ENCODE assay signal across 1 cellular context in genomic region chr1:150551784-150552691, GRCh38.
A peak's percentile ranks its signal among the peaks of the same experiment; 100 is the strongest.
TF ChIP-seq lines count a peak whose summit lies in the region.

No MANE protein-coding gene starts in this region.

TF ChIP-seq in K562, 482 proteins besides CTCF, POLR2A, EP300 and RAD21 (continued from another document):
- no peak for TF ChIP-seq IRF2 (CRISPR knock-in tag; IDR thresholded peaks at IDR 0.05)
- peak; percentile 94 for TF ChIP-seq EGR1 (conservative IDR thresholded peaks at IDR 0.05)
- no peak for TF ChIP-seq ZC3H11A (IDR thresholded peaks at IDR 0.05; ENCODE audit: low read depth, low read length)
- no peak for TF ChIP-seq HMGXB4 (CRISPR knock-in tag; IDR thresholded peaks at IDR 0.05)
- TF ChIP-seq ZBTB17 (CRISPR knock-in tag; IDR thresholded peaks at IDR 0.05): no peak
- TF ChIP-seq TCF15 (CRISPR knock-in tag; IDR thresholded peaks at IDR 0.05): no peak
- no peak for TF ChIP-seq NUFIP1 (IDR thresholded peaks at IDR 0.05; ENCODE audit: partially characterized antibody)
- TF ChIP-seq ELF4 (CRISPR knock-in tag; IDR thresholded peaks at IDR 0.05): no peak; the same call in 1 of the 2 replicates
- TF ChIP-seq, protein P1, sequence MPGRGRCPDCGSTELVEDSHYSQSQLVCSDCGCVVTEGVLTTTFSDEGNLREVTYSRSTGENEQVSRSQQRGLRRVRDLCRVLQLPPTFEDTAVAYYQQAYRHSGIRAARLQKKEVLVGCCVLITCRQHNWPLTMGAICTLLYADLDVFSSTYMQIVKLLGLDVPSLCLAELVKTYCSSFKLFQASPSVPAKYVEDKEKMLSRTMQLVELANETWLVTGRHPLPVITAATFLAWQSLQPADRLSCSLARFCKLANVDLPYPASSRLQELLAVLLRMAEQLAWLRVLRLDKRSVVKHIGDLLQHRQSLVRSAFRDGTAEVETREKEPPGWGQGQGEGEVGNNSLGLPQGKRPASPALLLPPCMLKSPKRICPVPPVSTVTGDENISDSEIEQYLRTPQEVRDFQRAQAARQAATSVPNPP (IDR thresholded peaks at IDR 0.05; ENCODE audit: borderline replicate concordance, insufficient read depth, insufficient read length): no peak
- no peak for TF ChIP-seq POLR3A (IDR thresholded peaks at IDR 0.05; ENCODE audit: borderline replicate concordance, extremely low read depth, insufficient read depth, insufficient read length)
- TF ChIP-seq DMBX1 (CRISPR knock-in tag; IDR thresholded peaks at IDR 0.05; ENCODE audit: borderline replicate concordance): peak; percentile 49; the same call in 1 of the 2 replicates
- no peak for TF ChIP-seq SMARCB1 (IDR thresholded peaks at IDR 0.05; ENCODE audit: insufficient read length, low read depth)
- no peak; the same call in 1 of the 2 replicates for TF ChIP-seq C11orf30 (IDR thresholded peaks at IDR 0.05; ENCODE audit: low read depth)
- TF ChIP-seq ZNF239 (CRISPR knock-in tag; IDR thresholded peaks at IDR 0.05): no peak
- TF ChIP-seq, protein P2, sequence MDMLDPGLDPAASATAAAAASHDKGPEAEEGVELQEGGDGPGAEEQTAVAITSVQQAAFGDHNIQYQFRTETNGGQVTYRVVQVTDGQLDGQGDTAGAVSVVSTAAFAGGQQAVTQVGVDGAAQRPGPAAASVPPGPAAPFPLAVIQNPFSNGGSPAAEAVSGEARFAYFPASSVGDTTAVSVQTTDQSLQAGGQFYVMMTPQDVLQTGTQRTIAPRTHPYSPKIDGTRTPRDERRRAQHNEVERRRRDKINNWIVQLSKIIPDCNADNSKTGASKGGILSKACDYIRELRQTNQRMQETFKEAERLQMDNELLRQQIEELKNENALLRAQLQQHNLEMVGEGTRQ (CRISPR knock-in tag; IDR thresholded peaks at IDR 0.05): no peak
- TF ChIP-seq NFRKB (IDR thresholded peaks at IDR 0.05; ENCODE audit: low read depth): no peak
- TF ChIP-seq, protein P3, sequence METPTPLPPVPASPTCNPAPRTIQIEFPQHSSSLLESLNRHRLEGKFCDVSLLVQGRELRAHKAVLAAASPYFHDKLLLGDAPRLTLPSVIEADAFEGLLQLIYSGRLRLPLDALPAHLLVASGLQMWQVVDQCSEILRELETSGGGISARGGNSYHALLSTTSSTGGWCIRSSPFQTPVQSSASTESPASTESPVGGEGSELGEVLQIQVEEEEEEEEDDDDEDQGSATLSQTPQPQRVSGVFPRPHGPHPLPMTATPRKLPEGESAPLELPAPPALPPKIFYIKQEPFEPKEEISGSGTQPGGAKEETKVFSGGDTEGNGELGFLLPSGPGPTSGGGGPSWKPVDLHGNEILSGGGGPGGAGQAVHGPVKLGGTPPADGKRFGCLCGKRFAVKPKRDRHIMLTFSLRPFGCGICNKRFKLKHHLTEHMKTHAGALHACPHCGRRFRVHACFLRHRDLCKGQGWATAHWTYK (CRISPR knock-in tag; IDR thresholded peaks at IDR 0.05): no peak
- TF ChIP-seq ZNF583 (CRISPR knock-in tag; IDR thresholded peaks at IDR 0.05): no peak
- peak; percentile 83 to 90 for TF ChIP-seq MAZ (CRISPR knock-in tag; conservative IDR thresholded peaks at IDR 0.05 in 1 of 2, IDR thresholded peaks at IDR 0.05 in 1 of 2)
- no peak for TF ChIP-seq GTF2F1 (IDR thresholded peaks at IDR 0.05; ENCODE audit: low read depth, low read length)
- no peak for TF ChIP-seq ZNF766 (CRISPR knock-in tag; conservative IDR thresholded peaks at IDR 0.05)
- no peak for TF ChIP-seq ZNF444 (CRISPR knock-in tag; IDR thresholded peaks at IDR 0.05)
- no peak for TF ChIP-seq HDAC6 (IDR thresholded peaks at IDR 0.05; ENCODE audit: low read depth, low read length)
- TF ChIP-seq RNF2 (IDR thresholded peaks at IDR 0.05): peak; percentile 54; the same call in 1 of the 2 replicates
- TF ChIP-seq, protein P4, sequence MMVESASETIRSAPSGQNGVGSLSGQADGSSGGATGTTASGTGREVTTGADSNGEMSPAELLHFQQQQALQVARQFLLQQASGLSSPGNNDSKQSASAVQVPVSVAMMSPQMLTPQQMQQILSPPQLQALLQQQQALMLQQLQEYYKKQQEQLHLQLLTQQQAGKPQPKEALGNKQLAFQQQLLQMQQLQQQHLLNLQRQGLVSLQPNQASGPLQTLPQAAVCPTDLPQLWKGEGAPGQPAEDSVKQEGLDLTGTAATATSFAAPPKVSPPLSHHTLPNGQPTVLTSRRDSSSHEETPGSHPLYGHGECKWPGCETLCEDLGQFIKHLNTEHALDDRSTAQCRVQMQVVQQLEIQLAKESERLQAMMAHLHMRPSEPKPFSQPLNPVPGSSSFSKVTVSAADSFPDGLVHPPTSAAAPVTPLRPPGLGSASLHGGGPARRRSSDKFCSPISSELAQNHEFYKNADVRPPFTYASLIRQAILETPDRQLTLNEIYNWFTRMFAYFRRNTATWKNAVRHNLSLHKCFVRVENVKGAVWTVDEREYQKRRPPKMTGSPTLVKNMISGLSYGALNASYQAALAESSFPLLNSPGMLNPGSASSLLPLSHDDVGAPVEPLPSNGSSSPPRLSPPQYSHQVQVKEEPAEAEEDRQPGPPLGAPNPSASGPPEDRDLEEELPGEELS (CRISPR knock-in tag; IDR thresholded peaks at IDR 0.05; ENCODE audit: borderline replicate concordance): no peak
